ENCODE assay signal across 26 cellular contexts in genomic region chr14:75568791-75569190, GRCh38. TPM values are rescaled to one million over a fixed set of nuclear protein-coding genes. Genes with fewer than 3 reads are reported as not detected.
A peak's percentile ranks its signal among the peaks of the same experiment; 100 is the strongest.
DNase-seq lines count a peak whose midpoint lies in the region; ATAC-seq and TF ChIP-seq lines count a peak whose summit lies in the region.
"Had no signal": no experiment of that assay in that cellular context is flagged by ENCODE, and none has a peak within 500 bp of the region (broad histone marks: within the 10 kb centered on the region; RNA-seq: fewer than 3 reads in every experiment).

No MANE protein-coding gene starts in this region.

- H3K4me3 Mint-ChIP-seq in natural killer cell treated with Interleukin-12 subunit alpha and Interleukin-12 subunit beta and Interleukin-15 and Interleukin-18, amount 100 ng/mL, for 72 hours: peak overlapping the region; percentile 8
- no peak overlapping the region for H3K4me3 Mint-ChIP-seq in natural killer cell
- no peak overlapping the region for H3K4me3 Mint-ChIP-seq in activated naive CD4-positive, alpha-beta T cell treated with anti-CD3 and anti-CD28 coated beads for 36 hours
- H3K4me3 Mint-ChIP-seq: CD8-positive, alpha-beta memory T cell; effector memory CD8-positive, alpha-beta T cell had no signal

- WGBS in body of pancreas, 2 donors: 84% methylated on average over 6 of the region's 6 CpGs

- no peaks in the 10 kb centered on the region for H3K36me3 ChIP-seq in body of pancreas (replicated peaks in 1 of 2; ENCODE audit: insufficient read depth in 1 of 2, low read depth in 2 of 2)
- H3K36me3 ChIP-seq: breast epithelium, left ventricle myocardium inferior, sigmoid colon, stomach, transverse colon had no signal

- H3K27me3 ChIP-seq in body of pancreas: no peaks in the 10 kb centered on the region
- H3K27me3 ChIP-seq: breast epithelium, transverse colon had no signal

- TF ChIP-seq CTCF in natural killer cell (IDR thresholded peaks at IDR 0.05): no peak
- no peak for TF ChIP-seq CTCF in body of pancreas (IDR thresholded peaks at IDR 0.05)

- H3K27me3 Mint-ChIP-seq in natural killer cell treated with Interleukin-12 subunit alpha and Interleukin-12 subunit beta and Interleukin-15 and Interleukin-18, amount 100 ng/mL, for 72 hours: peaks cover 0 to 5% of the 10 kb centered on the region in 2 donors
- no peaks in the 10 kb centered on the region for H3K27me3 Mint-ChIP-seq in natural killer cell (ENCODE audit: low read depth in 2 of 2)
- no peaks in the 10 kb centered on the region for H3K27me3 Mint-ChIP-seq in activated naive CD4-positive, alpha-beta T cell treated with anti-CD3 and anti-CD28 coated beads for 36 hours (ENCODE audit: low read depth)
- H3K27me3 Mint-ChIP-seq: effector memory CD8-positive, alpha-beta T cell had no signal

- H3K9me3 Mint-ChIP-seq in natural killer cell treated with Interleukin-12 subunit alpha and Interleukin-12 subunit beta and Interleukin-15 and Interleukin-18, amount 100 ng/mL, for 72 hours: no peaks in the 10 kb centered on the region
- H3K9me3 Mint-ChIP-seq in natural killer cell: no peaks in the 10 kb centered on the region
- no peaks in the 10 kb centered on the region for H3K9me3 Mint-ChIP-seq in activated naive CD4-positive, alpha-beta T cell treated with anti-CD3 and anti-CD28 coated beads for 36 hours
- H3K9me3 Mint-ChIP-seq: CD8-positive, alpha-beta memory T cell; effector memory CD8-positive, alpha-beta T cell had no signal

- DNase-seq in natural killer cell treated with Interleukin-12 subunit alpha and Interleukin-12 subunit beta and Interleukin-15 and Interleukin-18, amount 100 ng/mL, for 72 hours (ENCODE audit: low spot score): no peak
- DNase-seq in natural killer cell: no peak
- peak; percentile 26 for DNase-seq in OCI-M1 (lab: John Stamatoyannopoulos, UW)
- peak; percentile 66 for DNase-seq in activated naive CD4-positive, alpha-beta T cell treated with anti-CD3 and anti-CD28 coated beads for 36 hours
- peak in 2 of 3 experiments; percentile 32 to 42 for DNase-seq in stimulated activated CD4-positive, alpha-beta T cell treated with anti-CD3 and anti-CD28 coated beads, TNF-alpha, amount 100 ng/mL, for 24 hours (ENCODE audit: low read depth in 3 of 3)
- no peak for DNase-seq in body of pancreas
- DNase-seq in NCI-H187 (lab: John Stamatoyannopoulos, UW): no peak
- DNase-seq: CD8-positive, alpha-beta memory T cell; effector memory CD8-positive, alpha-beta T cell; foreskin melanocyte; GDM1; hypothalamus; left ventricle myocardium inferior; midbrain; NCI-H187 treated with DMSO at 0.1 percent for 48 hours; NCI-H2227 treated with DMSO at 0.1 percent for 48 hours; NCI-H774; sigmoid colon; stomach; transverse colon had no signal

- no peak for TF ChIP-seq POLR2A in body of pancreas (IDR thresholded peaks at IDR 0.05)

- H3K4me3 ChIP-seq in body of pancreas: no peak overlapping the region
- H3K4me3 ChIP-seq: breast epithelium, left ventricle myocardium inferior, sigmoid colon, stomach, transverse colon had no signal

- ATAC-seq in natural killer cell treated with Interleukin-12 subunit alpha and Interleukin-12 subunit beta and Interleukin-15 and Interleukin-18, amount 100 ng/mL, for 72 hours: no peak
- ATAC-seq in natural killer cell (no peak), body of pancreas (no peak), GM21723 (IDR thresholded peaks at IDR 0.05; ENCODE audit: unreplicated experiment) (no peak)
- ATAC-seq: effector memory CD8-positive, alpha-beta T cell; esophagus mucosa; Right ventricle myocardium inferior had no signal

- no peak overlapping the region for H3K27ac ChIP-seq in body of pancreas
- H3K27ac ChIP-seq: breast epithelium, left ventricle myocardium inferior, sigmoid colon, stomach, transverse colon had no signal

- peak overlapping the region in 1 of 2 donors; percentile 73 for H3K27ac Mint-ChIP-seq in natural killer cell treated with Interleukin-12 subunit alpha and Interleukin-12 subunit beta and Interleukin-15 and Interleukin-18, amount 100 ng/mL, for 72 hours
- no peak overlapping the region for H3K27ac Mint-ChIP-seq in natural killer cell
- H3K27ac Mint-ChIP-seq in activated naive CD4-positive, alpha-beta T cell treated with anti-CD3 and anti-CD28 coated beads for 36 hours: peak overlapping the region; percentile 46

- H3K4me1 ChIP-seq in body of pancreas: no peaks in the 10 kb centered on the region
- H3K4me1 ChIP-seq: breast epithelium, left ventricle myocardium inferior, sigmoid colon, stomach, transverse colon had no signal

- intact Hi-C loops in natural killer cell (cut with micrococcal nuclease) (no loop called here), body of pancreas (cut with DNase I) (loop anchor here (5.0 kb wide), 1 partner anchor 256 kb away; no protein-coding TSS in a partner anchor)
- intact Hi-C loops in activated naive CD4-positive, alpha-beta T cell treated with anti-CD3 and anti-CD28 coated beads for 36 hours (cut with micrococcal nuclease): loop anchor here (5.0 to 10.0 kb wide), 2 partner anchors 321 to 804 kb away; partner anchors contain the start of gene YLPM1

- CTCF ChIA-PET in activated naive CD4-positive, alpha-beta T cell treated with anti-CD3 and anti-CD28 coated beads for 36 hours (lab: Charles Lee): interaction anchor here (0.5 to 2.1 kb wide), 6 partner anchors 9 to 377 kb away, joined by 3 to 13 read pairs (median 4); partner anchors contain the start of gene FLVCR2

- no peaks in the 10 kb centered on the region for H3K9me3 ChIP-seq in body of pancreas
- H3K9me3 ChIP-seq: breast epithelium, left ventricle myocardium inferior, sigmoid colon, stomach, transverse colon had no signal

- H3K36me3 Mint-ChIP-seq in natural killer cell treated with Interleukin-12 subunit alpha and Interleukin-12 subunit beta and Interleukin-15 and Interleukin-18, amount 100 ng/mL, for 72 hours: peaks cover 4% of the 10 kb centered on the region
- H3K36me3 Mint-ChIP-seq in natural killer cell: no peaks in the 10 kb centered on the region
- H3K36me3 Mint-ChIP-seq in activated naive CD4-positive, alpha-beta T cell treated with anti-CD3 and anti-CD28 coated beads for 36 hours (ENCODE audit: low read depth): peaks cover 2% of the 10 kb centered on the region
- H3K36me3 Mint-ChIP-seq: CD8-positive, alpha-beta memory T cell had no signal

- H3K4me1 Mint-ChIP-seq in natural killer cell treated with Interleukin-12 subunit alpha and Interleukin-12 subunit beta and Interleukin-15 and Interleukin-18, amount 100 ng/mL, for 72 hours (ENCODE audit: low read depth in 2 of 2): peaks cover 42 to 54% of the 10 kb centered on the region in 2 donors
- H3K4me1 Mint-ChIP-seq in natural killer cell: peaks cover 0 to 5% of the 10 kb centered on the region in 2 donors
- peaks cover 71% of the 10 kb centered on the region for H3K4me1 Mint-ChIP-seq in activated naive CD4-positive, alpha-beta T cell treated with anti-CD3 and anti-CD28 coated beads for 36 hours (ENCODE audit: low read depth)

RNA-seq across cellular contexts. Expression of gene FLVCR2, which starts 9.6 kb away (rescaled TPM):
- 10 to 100 TPM in 1 of 2 donors, 1 to 10 TPM in 1; 5.3 to 21.2 TPM for total RNA-seq in natural killer cell treated with Interleukin-12 subunit alpha and Interleukin-12 subunit beta and Interleukin-15 and Interleukin-18, amount 100 ng/mL, for 72 hours
- 1 to 10 TPM; 1.4 to 4.8 (median 2.1) TPM for total RNA-seq in natural killer cell
- total RNA-seq in activated naive CD4-positive, alpha-beta T cell treated with anti-CD3 and anti-CD28 coated beads for 36 hours: 10 to 100 TPM in 1 of 2 experiments, 1 to 10 TPM in 1; 5.8 to 10.4 TPM
- 1 to 10 TPM in 1 of 2 donors, under 1 TPM in 1; under 0.01 to 1.3 TPM for total RNA-seq in body of pancreas
- total RNA-seq: OCI-LY7 had no signal

RNA-seq across cellular contexts. Expression of gene BATF, which starts 46.5 kb away (rescaled TPM):
- 100 to 1,000 TPM; 219 to 220 TPM for total RNA-seq in natural killer cell treated with Interleukin-12 subunit alpha and Interleukin-12 subunit beta and Interleukin-15 and Interleukin-18, amount 100 ng/mL, for 72 hours
- total RNA-seq in natural killer cell (10 to 100 TPM; 12.6 to 32.5 (median 21.4) TPM), body of pancreas (not detected)
- total RNA-seq in activated naive CD4-positive, alpha-beta T cell treated with anti-CD3 and anti-CD28 coated beads for 36 hours: 100 to 1,000 TPM; 178 to 179 TPM
- total RNA-seq: HT1080 had no signal

Comparison
In these comparisons a context has a peak if more than half of its experiments do, and no peak if none do; other contexts are left out.
1. DNase-seq: peak in OCI-M1 (single experiment), activated naive CD4-positive, alpha-beta T cell treated with anti-CD3 and anti-CD28 coated beads for 36 hours (single experiment) and stimulated activated CD4-positive, alpha-beta T cell treated with anti-CD3 and anti-CD28 coated beads, TNF-alpha, amount 100 ng/mL, for 24 hours (2 of 3); none in natural killer cell treated with Interleukin-12 subunit alpha and Interleukin-12 subunit beta and Interleukin-15 and Interleukin-18, amount 100 ng/mL, for 72 hours (single experiment), natural killer cell (single experiment), body of pancreas (0 of 4) and NCI-H187 (0 of 2).
2. RNA of gene BATF, which starts 46.5 kb away (total RNA-seq): 219 to 220 TPM in natural killer cell treated with Interleukin-12 subunit alpha and Interleukin-12 subunit beta and Interleukin-15 and Interleukin-18, amount 100 ng/mL, for 72 hours, 178 to 179 TPM in activated naive CD4-positive, alpha-beta T cell treated with anti-CD3 and anti-CD28 coated beads for 36 hours and 12.6 to 32.5 TPM in natural killer cell; not detected in body of pancreas; every median in the first group is over 10 times any median in the second.